Comparison of ENCODE assay signal across 2 cellular contexts in genomic region chr2:26245231-26245732, GRCh38.
A peak's percentile ranks its signal among the peaks of the same experiment; 100 is the strongest.
TF ChIP-seq lines count a peak whose summit lies in the region.

No MANE protein-coding gene starts in this region.

TF ChIP-seq in SK-N-SH, 30 proteins besides CTCF, POLR2A, EP300 and RAD21:
- TF ChIP-seq, protein P1, sequence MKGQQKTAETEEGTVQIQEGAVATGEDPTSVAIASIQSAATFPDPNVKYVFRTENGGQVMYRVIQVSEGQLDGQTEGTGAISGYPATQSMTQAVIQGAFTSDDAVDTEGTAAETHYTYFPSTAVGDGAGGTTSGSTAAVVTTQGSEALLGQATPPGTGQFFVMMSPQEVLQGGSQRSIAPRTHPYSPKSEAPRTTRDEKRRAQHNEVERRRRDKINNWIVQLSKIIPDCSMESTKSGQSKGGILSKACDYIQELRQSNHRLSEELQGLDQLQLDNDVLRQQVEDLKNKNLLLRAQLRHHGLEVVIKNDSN (IDR thresholded peaks at IDR 0.05; ENCODE audit: borderline replicate concordance, low read depth) = peak; percentile 71; the same call in 1 of the 2 replicates
- TF ChIP-seq MXI1 (IDR thresholded peaks at IDR 0.05; ENCODE audit: low read depth, low read length) = no peak
TF ChIP-seq in SK-N-SH: peak in this region for 1.

TF ChIP-seq in GM12878, 131 proteins besides CTCF, POLR2A, EP300 and RAD21 (continued from another document):
- TF ChIP-seq MTA3 (IDR thresholded peaks at IDR 0.05; ENCODE audit: borderline replicate concordance, low read length) (no peak), IRF4 (IDR thresholded peaks at IDR 0.05; ENCODE audit: low read depth, low read length) (no peak), RAD51 (IDR thresholded peaks at IDR 0.05) (peak; percentile 80), ETV6 (conservative IDR thresholded peaks at IDR 0.05 in 1 of 2, IDR thresholded peaks at IDR 0.05 in 1 of 2; ENCODE audit: borderline replicate concordance in 1 of 2, low read depth in 1 of 2) (no peak), NKRF (conservative IDR thresholded peaks at IDR 0.05) (peak; percentile 72), CHD1 (IDR thresholded peaks at IDR 0.05; ENCODE audit: low read depth, low read length) (peak; percentile 25; the same call in 1 of the 2 replicates), BCL11A (IDR thresholded peaks at IDR 0.05; ENCODE audit: low read depth, low read length) (peak; percentile 9; the same call in 1 of the 2 replicates), HDAC6 (IDR thresholded peaks at IDR 0.05; ENCODE audit: unreplicated experiment) (no peak), EGR1 (IDR thresholded peaks at IDR 0.05; ENCODE audit: borderline replicate concordance in 1 of 2, low read depth in 2 of 2, low read length in 2 of 2) (peak; percentile 94 to 99), CREM (IDR thresholded peaks at IDR 0.05; ENCODE audit: low read depth) (peak; percentile 39; the same call in 1 of the 2 replicates), SP1 (IDR thresholded peaks at IDR 0.05; ENCODE audit: low read depth, low read length) (peak; percentile 3), BRCA1 (IDR thresholded peaks at IDR 0.05; ENCODE audit: low read depth, low read length) (no peak), MXI1 (IDR thresholded peaks at IDR 0.05; ENCODE audit: low read depth, low read length) (peak; percentile 29; the same call in 1 of the 2 replicates), ZNF217 (IDR thresholded peaks at IDR 0.05) (peak; percentile 27; the same call in 1 of the 2 replicates), GABPA (IDR thresholded peaks at IDR 0.05; ENCODE audit: low read depth) (no peak), SIN3A (IDR thresholded peaks at IDR 0.05; ENCODE audit: low read depth, low read length) (0 out of 2 replicates have a peak, but pooled peaks have one; percentile 53), CEBPB (IDR thresholded peaks at IDR 0.05; ENCODE audit: borderline replicate concordance in 1 of 2, low read depth in 2 of 2, low read length in 2 of 2) (0 out of 4 replicates have a peak, but pooled peaks of 1 of the 2 experiments have one; percentile 12), BHLHE40 (IDR thresholded peaks at IDR 0.05; ENCODE audit: borderline replicate concordance in 1 of 2, low read depth in 2 of 2, low read length in 1 of 2) (peak in 1 of 2 experiments; percentile 10; a peak in 1 of 4 replicates), HCFC1 (IDR thresholded peaks at IDR 0.05; ENCODE audit: low read length) (no peak), IKZF1 (conservative IDR thresholded peaks at IDR 0.05) (peak; percentile 11; the same call in 1 of the 2 replicates), BMI1 (IDR thresholded peaks at IDR 0.05; ENCODE audit: borderline replicate concordance) (no peak), NR2C1 (IDR thresholded peaks at IDR 0.05) (no peak), RUNX3 (IDR thresholded peaks at IDR 0.05; ENCODE audit: low read length) (no peak), POLR2AphosphoS5 (IDR thresholded peaks at IDR 0.05; ENCODE audit: low read length) (no peak)
- TF ChIP-seq, protein P2, sequence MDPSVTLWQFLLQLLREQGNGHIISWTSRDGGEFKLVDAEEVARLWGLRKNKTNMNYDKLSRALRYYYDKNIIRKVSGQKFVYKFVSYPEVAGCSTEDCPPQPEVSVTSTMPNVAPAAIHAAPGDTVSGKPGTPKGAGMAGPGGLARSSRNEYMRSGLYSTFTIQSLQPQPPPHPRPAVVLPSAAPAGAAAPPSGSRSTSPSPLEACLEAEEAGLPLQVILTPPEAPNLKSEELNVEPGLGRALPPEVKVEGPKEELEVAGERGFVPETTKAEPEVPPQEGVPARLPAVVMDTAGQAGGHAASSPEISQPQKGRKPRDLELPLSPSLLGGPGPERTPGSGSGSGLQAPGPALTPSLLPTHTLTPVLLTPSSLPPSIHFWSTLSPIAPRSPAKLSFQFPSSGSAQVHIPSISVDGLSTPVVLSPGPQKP (IDR thresholded peaks at IDR 0.05; ENCODE audit: low read depth, low read length) = 0 out of 2 replicates have a peak, but pooled peaks have one; percentile 44
- TF ChIP-seq, protein P1 (IDR thresholded peaks at IDR 0.05; ENCODE audit: borderline replicate concordance, extremely low read length, insufficient read depth, low read depth, low read length) = peak; percentile 6
